8 cellular contexts compared by ENCODE assay signal in the genomic region with DNA sequence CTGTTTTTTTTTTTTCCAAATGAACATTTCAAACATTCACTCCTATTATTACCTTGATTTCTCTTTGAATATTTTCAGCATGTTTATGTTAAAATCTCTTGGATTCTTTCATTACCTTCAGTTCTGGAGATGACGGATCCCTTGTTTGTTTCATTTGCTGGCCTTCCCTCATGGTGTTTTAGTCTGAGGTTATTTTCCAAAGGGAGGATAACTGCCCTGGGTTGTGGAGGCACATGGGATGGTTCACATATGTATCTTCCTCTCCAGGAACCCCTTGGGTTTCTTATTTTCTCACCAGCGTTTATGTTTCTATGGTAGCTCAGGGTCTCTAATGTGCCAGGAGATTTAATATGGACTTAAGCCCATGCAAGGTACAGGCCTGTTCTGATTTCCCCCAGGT. TPM values are rescaled to one million over a fixed set of nuclear protein-coding genes. Genes with fewer than 3 reads are reported as not detected.
"Had no signal": no experiment of that assay in that cellular context is flagged by ENCODE, and none has a peak within 500 bp of the region (broad histone marks: within the 10 kb centered on the region; RNA-seq: fewer than 3 reads in every experiment).

No MANE protein-coding gene starts in this region.

- ATAC-seq: GM23338 had no signal

- H3K4me3 ChIP-seq: GM23338 had no signal

- H3K27ac Mint-ChIP-seq: GM23338, H9 had no signal

- FAIRE-seq: H1, H54, HTR-8/SVneo had no signal

- H3K4me3 Mint-ChIP-seq: GM23338, H9 had no signal

- H3K9me3 Mint-ChIP-seq: GM23338, H9 had no signal

- DNase-seq: H9, HCEC 1CT, IMR-90 had no signal

- H2AFZ ChIP-seq: GM23338 had no signal

- H3K4me2 ChIP-seq: GM23338 had no signal

RNA-seq across cellular contexts. Expression of a gene that starts 36.3 kb away (rescaled TPM):
- total RNA-seq: H1, H9, HT-29, IMR-90 had no signal
- polyA plus RNA-seq: H1, IMR-90 had no signal
